In the genomic region with DNA sequence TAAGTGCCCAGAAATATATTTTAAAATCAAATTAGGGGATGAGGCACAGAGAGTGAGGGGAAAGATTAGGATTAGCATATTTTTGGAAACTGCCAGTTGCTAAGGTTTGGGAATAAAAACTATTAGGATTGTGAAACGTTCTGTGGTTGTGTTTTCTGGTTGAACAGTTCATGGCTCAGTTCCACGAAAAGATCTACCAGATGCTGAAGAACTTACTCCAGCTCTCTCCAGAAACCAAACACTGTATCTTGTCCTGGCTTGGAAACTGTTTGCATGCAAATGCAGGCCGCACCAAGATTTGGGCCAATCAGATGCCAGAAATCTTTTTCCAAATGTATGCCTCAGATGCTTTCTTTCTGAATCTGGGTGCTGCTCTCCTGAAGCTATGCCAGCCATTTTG, we compare ENCODE assay signal across 21 cellular contexts. TPM values are rescaled to one million over a fixed set of nuclear protein-coding genes. Genes with fewer than 3 reads are reported as not detected.
"Had no signal": no experiment of that assay in that cellular context is flagged by ENCODE, and none has a peak within 500 bp of the region (broad histone marks: within the 10 kb centered on the region; RNA-seq: fewer than 3 reads in every experiment).

No MANE protein-coding gene starts in this region.

- H3K9me3 Mint-ChIP-seq: activated B cell treated with CpG ODN at 0.5 μM for 24 hours; activated CD4-positive, alpha-beta T cell treated with anti-CD3 and anti-CD28 coated beads, Interleukin-2, amount 10 ng/mL, durations not matched to agents 24 days and 14 days; activated CD8-positive, alpha-beta T cell treated with anti-CD3 and anti-CD28 coated beads for 36 hours; naive thymus-derived CD8-positive, alpha-beta T cell; stimulated activated naive CD8-positive, alpha-beta T cell treated with anti-CD3 and anti-CD28 coated beads, Interleukin-15, amount 100 ng/mL, for 72 hours had no signal

- H3K4me1 ChIP-seq: body of pancreas, gastroesophageal sphincter, heart left ventricle, prostate gland, right atrium auricular region, suprapubic skin, transverse colon, uterus had no signal

- H3K27me3 ChIP-seq: body of pancreas, dorsolateral prefrontal cortex, gastroesophageal sphincter, heart left ventricle, right atrium auricular region, suprapubic skin, transverse colon, uterus had no signal

- H3K9me3 ChIP-seq: body of pancreas, gastroesophageal sphincter, heart left ventricle, prostate gland, right atrium auricular region, suprapubic skin, transverse colon, uterus had no signal

- H3K36me3 ChIP-seq: uterus had no signal

- H3K4me3 Mint-ChIP-seq: activated B cell treated with CpG ODN at 0.5 μM for 24 hours; activated CD4-positive, alpha-beta T cell treated with anti-CD3 and anti-CD28 coated beads, Interleukin-2, amount 10 ng/mL, durations not matched to agents 24 days and 14 days; activated CD8-positive, alpha-beta T cell treated with anti-CD3 and anti-CD28 coated beads for 36 hours; activated naive CD8-positive, alpha-beta T cell; naive thymus-derived CD8-positive, alpha-beta T cell; stimulated activated naive CD8-positive, alpha-beta T cell treated with anti-CD3 and anti-CD28 coated beads, Interleukin-15, amount 100 ng/mL, for 72 hours had no signal

- H3K27ac ChIP-seq: body of pancreas, gastroesophageal sphincter, heart left ventricle, prostate gland, right atrium auricular region, suprapubic skin, transverse colon, uterus had no signal

- H3K4me2 ChIP-seq: smooth muscle cell had no signal

- H3K27me3 Mint-ChIP-seq: activated B cell treated with CpG ODN at 0.5 μM for 24 hours; activated CD4-positive, alpha-beta T cell treated with anti-CD3 and anti-CD28 coated beads, Interleukin-2, amount 10 ng/mL, durations not matched to agents 24 days and 14 days; activated CD8-positive, alpha-beta T cell treated with anti-CD3 and anti-CD28 coated beads for 36 hours; activated naive CD8-positive, alpha-beta T cell; naive thymus-derived CD8-positive, alpha-beta T cell; stimulated activated naive CD8-positive, alpha-beta T cell treated with anti-CD3 and anti-CD28 coated beads, Interleukin-15, amount 100 ng/mL, for 72 hours had no signal

- H3K4me3 ChIP-seq: body of pancreas, dorsolateral prefrontal cortex, gastroesophageal sphincter, heart left ventricle, prostate gland, right atrium auricular region, smooth muscle cell, suprapubic skin, transverse colon, uterus had no signal

- ATAC-seq: activated CD8-positive, alpha-beta T cell treated with anti-CD3 and anti-CD28 coated beads for 36 hours; body of pancreas; gastroesophageal sphincter; heart left ventricle; naive thymus-derived CD8-positive, alpha-beta T cell; stimulated activated naive CD8-positive, alpha-beta T cell treated with anti-CD3 and anti-CD28 coated beads, Interleukin-15, amount 100 ng/mL, for 72 hours had no signal

- H3K27ac Mint-ChIP-seq: activated B cell treated with CpG ODN at 0.5 μM for 24 hours; activated CD4-positive, alpha-beta T cell treated with anti-CD3 and anti-CD28 coated beads, Interleukin-2, amount 10 ng/mL, durations not matched to agents 24 days and 14 days; activated naive CD8-positive, alpha-beta T cell had no signal

- H3K4me1 Mint-ChIP-seq: activated B cell treated with CpG ODN at 0.5 μM for 24 hours; stimulated activated naive CD8-positive, alpha-beta T cell treated with anti-CD3 and anti-CD28 coated beads, Interleukin-15, amount 100 ng/mL, for 72 hours had no signal

- DNase-seq: activated B cell treated with CpG ODN at 0.5 μM for 24 hours; activated CD4-positive, alpha-beta T cell treated with anti-CD3 and anti-CD28 coated beads, Interleukin-2, amount 10 ng/mL, durations not matched to agents 24 days and 14 days; activated CD8-positive, alpha-beta T cell treated with anti-CD3 and anti-CD28 coated beads for 36 hours; body of pancreas; dorsolateral prefrontal cortex; heart left ventricle; naive thymus-derived CD8-positive, alpha-beta T cell; stimulated activated CD4-positive, alpha-beta T cell treated with anti-CD3 and anti-CD28 coated beads, Interleukin-4, amount 100 ng/mL, for 1 hour; stimulated activated naive CD8-positive, alpha-beta T cell treated with anti-CD3 and anti-CD28 coated beads, Interleukin-15, amount 100 ng/mL, for 72 hours; T-helper 1 cell; T-helper 9 cell; transverse colon; uterus had no signal

RNA-seq across cellular contexts. Expression of a gene that starts 30.6 kb away (rescaled TPM):
- total RNA-seq: activated B cell treated with CpG ODN at 0.5 μM for 24 hours, body of pancreas, fibroblast of lung, osteocyte, smooth muscle cell had no signal
- polyA plus RNA-seq: fibroblast of lung, smooth muscle cell had no signal

RNA-seq across cellular contexts. Expression of a gene that starts 32.2 kb away (rescaled TPM):
- total RNA-seq: fibroblast of lung, osteocyte, smooth muscle cell had no signal
- polyA plus RNA-seq: fibroblast of lung, smooth muscle cell had no signal
